In the genomic region with DNA sequence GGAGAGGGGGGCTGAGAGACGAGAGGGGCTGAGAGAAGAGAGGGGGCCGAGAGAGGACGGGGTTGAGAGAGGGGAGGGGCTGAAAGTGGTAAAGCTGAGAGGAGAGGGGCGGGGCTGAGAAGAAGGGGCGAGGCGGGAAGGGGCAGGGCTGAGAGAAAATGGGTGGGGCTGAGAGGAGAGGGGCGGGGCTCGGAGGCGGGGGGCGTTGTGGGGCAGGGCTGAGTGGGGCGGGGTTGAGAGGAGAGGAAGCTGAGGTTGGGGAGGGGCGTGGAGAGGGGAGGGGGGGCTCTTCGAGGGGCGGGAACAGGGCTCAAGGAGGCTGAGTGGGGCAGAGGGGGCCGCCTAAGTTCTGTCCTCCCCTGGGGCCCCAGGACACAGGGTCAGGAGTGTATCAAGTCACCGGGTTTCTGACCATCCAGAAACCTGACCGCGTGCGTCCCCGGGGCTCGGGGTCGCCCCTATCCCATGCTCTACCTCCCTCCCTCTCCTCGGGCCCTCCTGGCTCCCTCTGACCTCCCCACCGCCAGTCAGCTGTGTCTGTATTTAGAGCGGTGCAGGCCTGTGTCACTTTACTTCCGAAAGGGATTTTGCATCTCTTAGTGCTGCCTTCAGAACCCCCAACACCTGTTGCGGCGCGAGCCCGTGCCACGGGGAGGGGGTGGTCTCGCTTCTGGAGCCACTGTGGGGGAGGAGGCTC, we compare ENCODE assay signal across 1 cellular context.
TF ChIP-seq lines count a peak whose summit lies in the region.

No MANE protein-coding gene starts in this region.

TF ChIP-seq in endothelial cell of umbilical vein, 7 proteins besides CTCF, POLR2A, EP300 and RAD21:
- TF ChIP-seq, protein P1, sequence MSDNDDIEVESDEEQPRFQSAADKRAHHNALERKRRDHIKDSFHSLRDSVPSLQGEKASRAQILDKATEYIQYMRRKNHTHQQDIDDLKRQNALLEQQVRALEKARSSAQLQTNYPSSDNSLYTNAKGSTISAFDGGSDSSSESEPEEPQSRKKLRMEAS (IDR thresholded peaks at IDR 0.05; ENCODE audit: insufficient read depth, insufficient read length) = no peak
- no peak for TF ChIP-seq EZH2 (IDR thresholded peaks at IDR 0.05; ENCODE audit: borderline replicate concordance, low read depth, low read length, severe bottlenecking)
- no peak for TF ChIP-seq GATA2 (IDR thresholded peaks at IDR 0.05; ENCODE audit: insufficient read depth, insufficient read length, low read depth, low read length)
- no peak for TF ChIP-seq JUN (IDR thresholded peaks at IDR 0.05; ENCODE audit: borderline replicate concordance, insufficient read depth, insufficient read length, low read depth)
- no peak for TF ChIP-seq POLR2AphosphoS5 (IDR thresholded peaks at IDR 0.05; ENCODE audit: insufficient read depth, low read depth, low read length)
- TF ChIP-seq FOS (IDR thresholded peaks at IDR 0.05; ENCODE audit: borderline replicate concordance, insufficient read depth, low read length) = no peak
- TF ChIP-seq MYC (IDR thresholded peaks at IDR 0.05; ENCODE audit: low read depth, low read length) = no peak
